In the genomic region with DNA sequence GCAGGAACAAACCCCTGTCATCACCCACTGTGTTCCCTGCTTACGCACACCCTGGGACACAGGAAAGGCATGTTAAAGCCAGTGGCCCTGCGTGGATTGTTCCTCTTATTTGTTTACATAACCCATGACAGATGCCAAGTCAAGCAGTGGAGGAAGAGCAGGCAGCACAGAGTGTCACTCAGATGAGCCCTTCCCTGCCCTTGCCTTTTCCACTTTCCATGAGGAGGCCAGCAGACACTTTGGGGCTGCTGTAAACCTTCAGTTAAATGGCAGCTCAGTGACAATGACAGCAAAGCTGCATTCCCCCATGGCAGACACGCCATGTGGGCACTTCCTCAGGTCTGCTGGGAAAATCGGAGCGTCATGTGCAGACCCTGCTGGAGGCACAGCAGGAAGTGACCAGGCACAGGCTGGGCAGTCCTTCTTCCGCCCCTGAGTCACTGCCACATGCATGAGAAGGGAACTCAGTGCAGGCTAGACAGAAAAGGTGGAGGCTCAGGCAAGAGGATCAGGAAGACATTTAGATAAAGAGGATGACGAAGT, we compare ENCODE assay signal across 9 cellular contexts.
DNase-seq lines count a peak whose midpoint lies in the region; ATAC-seq, FAIRE-seq and TF ChIP-seq lines count a peak whose summit lies in the region.
"Had no signal": no experiment of that assay in that cellular context is flagged by ENCODE, and none has a peak within 500 bp of the region (broad histone marks: within the 10 kb centered on the region; RNA-seq: fewer than 3 reads in every experiment).

No MANE protein-coding gene starts in this region.

- intact Hi-C loops in HCT116 (cut with micrococcal nuclease) = loop anchor here (1.0 kb wide), 1 partner anchor 217 kb away; a partner anchor contains a TSS

- H3K9me3 ChIP-seq in HCT116 (ENCODE audit: control insufficient read depth in 1 of 2, insufficient read depth in 1 of 2, low read depth in 1 of 2, low read length in 2 of 2) (no peaks in the 10 kb centered on the region), cardiac muscle cell (ENCODE audit: low read depth) (no peaks in the 10 kb centered on the region), skeletal muscle tissue (ENCODE audit: control insufficient read depth in 3 of 3, low read length in 3 of 3) (no peaks in the 10 kb centered on the region), small intestine (ENCODE audit: control insufficient read depth, low read depth) (no peaks in the 10 kb centered on the region)

- H4K20me1 ChIP-seq in HCT116 (ENCODE audit: insufficient read depth) = no peaks in the 10 kb centered on the region

- H3K27me3 ChIP-seq in HCT116 (ENCODE audit: insufficient read depth, low read length) = no peaks in the 10 kb centered on the region
- H3K27me3 ChIP-seq in cardiac muscle cell = no peaks in the 10 kb centered on the region
- no peaks in the 10 kb centered on the region for H3K27me3 ChIP-seq in skeletal muscle tissue (ENCODE audit: control insufficient read depth in 3 of 3, insufficient read depth in 3 of 3, low read length in 3 of 3)
- H3K27me3 ChIP-seq in small intestine (ENCODE audit: control insufficient read depth in 2 of 2, insufficient read depth in 2 of 2, low read length in 2 of 2) = no peaks in the 10 kb centered on the region

- H3K9ac ChIP-seq in HCT116 (ENCODE audit: low read length) (no peak overlapping the region), skeletal muscle tissue (ENCODE audit: low read depth in 1 of 3, low read length in 3 of 3) (no peak overlapping the region)

- DNase-seq in HCT116 (ENCODE audit: low read depth, low spot score) (peak; percentile 64), UCSD-AML1 (lab: John Stamatoyannopoulos, UW; ENCODE audit: unreplicated experiment) (peak; percentile 67), cardiac muscle cell (ENCODE audit: low read depth in 1 of 2, low spot score in 1 of 2) (peak; percentile 15 to 77), NCI-H1105 (lab: John Stamatoyannopoulos, UW) (no peak), small intestine (no peak), NAMALWA (ENCODE audit: low spot score) (no peak)
- DNase-seq: activated naive CD8-positive, alpha-beta T cell treated with anti-CD3 and anti-CD28 coated beads for 36 hours had no signal

- CTCF ChIA-PET in HCT116 (lab: Charles Lee) = interaction anchor here (0.6 kb wide), 1 partner anchor 216 kb away, joined by 3 read pairs; no protein-coding TSS in a partner anchor

- H3K27ac ChIP-seq in HCT116 (ENCODE audit: low read depth, low read length) (no peak overlapping the region; the same call in 1 of the 2 replicates), cardiac muscle cell (no peak overlapping the region), skeletal muscle tissue (ENCODE audit: low read depth, low read length) (peak overlapping the region; percentile 38), small intestine (ENCODE audit: low read depth in 1 of 2, low read length in 1 of 2) (no peak overlapping the region)

- TF ChIP-seq POLR2A in HCT116 (IDR thresholded peaks at IDR 0.05; ENCODE audit: borderline replicate concordance, extremely low read depth, insufficient read depth, insufficient read length) = no peak

- 66 to 78% (median 76%) methylated on average over 7 of the region's 7 CpGs for WGBS in small intestine, 3 donors

- H2AFZ ChIP-seq in HCT116 (ENCODE audit: low read depth, low read length, poor library complexity, severe bottlenecking) = peak overlapping the region; percentile 12

- no peak for TF ChIP-seq RAD21 in HCT116 (IDR thresholded peaks at IDR 0.05; ENCODE audit: low read depth)

- no peaks in the 10 kb centered on the region for H3K79me2 ChIP-seq in HCT116 (ENCODE audit: insufficient read depth, low read length)

- peak overlapping the region in 1 of 2 experiments; percentile 4; a peak in 2 of 4 replicates for H3K4me3 ChIP-seq in HCT116 (replicated peaks in 1 of 2; ENCODE audit: low read depth in 1 of 2, low read length in 2 of 2)
- no peak overlapping the region for H3K4me3 ChIP-seq in cardiac muscle cell
- H3K4me3 ChIP-seq in skeletal muscle tissue (ENCODE audit: low read length in 3 of 3) = no peak overlapping the region
- H3K4me3 ChIP-seq in small intestine (ENCODE audit: low read depth in 1 of 2, low read length in 2 of 2) = no peak overlapping the region

- no peaks in the 10 kb centered on the region for H3K9me2 ChIP-seq in HCT116 (ENCODE audit: insufficient read depth)

- H3K36me3 ChIP-seq in HCT116 (ENCODE audit: control insufficient read depth in 1 of 2, insufficient read depth in 2 of 2, low read length in 2 of 2) (no peaks in the 10 kb centered on the region), cardiac muscle cell (no peaks in the 10 kb centered on the region), skeletal muscle tissue (ENCODE audit: control insufficient read depth in 3 of 3, insufficient read depth in 3 of 3, low read length in 3 of 3) (no peaks in the 10 kb centered on the region), small intestine (ENCODE audit: control insufficient read depth in 2 of 2, insufficient read depth in 2 of 2, low read length in 2 of 2) (no peaks in the 10 kb centered on the region)

- peaks cover 4 to 27% of the 10 kb centered on the region in 2 experiments; a peak in 3 of 4 replicates for H3K4me1 ChIP-seq in HCT116 (ENCODE audit: control insufficient read depth in 1 of 2, insufficient read depth in 2 of 2, low read length in 2 of 2)
- no peaks in the 10 kb centered on the region for H3K4me1 ChIP-seq in cardiac muscle cell (ENCODE audit: low read depth)
- peaks cover 0 to 3% (median 0%) of the 10 kb centered on the region in 3 donors for H3K4me1 ChIP-seq in skeletal muscle tissue (ENCODE audit: control insufficient read depth in 3 of 3, insufficient read depth in 3 of 3, low read length in 3 of 3)
- peaks cover 0 to 4% of the 10 kb centered on the region in 2 donors for H3K4me1 ChIP-seq in small intestine (ENCODE audit: control insufficient read depth in 2 of 2, insufficient read depth in 1 of 2, low read depth in 1 of 2, low read length in 1 of 2)

- no peak for FAIRE-seq in small intestine (lab: Jason Lieb, UNC)

- TF ChIP-seq CTCF in HCT116 (IDR thresholded peaks at IDR 0.05 in 2 of 3, conservative IDR thresholded peaks at IDR 0.05 in 1 of 3; ENCODE audit: borderline replicate concordance in 1 of 3, insufficient read depth in 1 of 3, low read depth in 2 of 3, low read length in 2 of 3) (no peak), cardiac muscle cell (IDR thresholded peaks at IDR 0.05; ENCODE audit: low read depth, low read length) (no peak)

- POLR2A ChIA-PET in HCT116 (lab: Charles Lee) = interaction anchor here (0.7 kb wide), 2 partner anchors 11 to 35 kb away, joined by 3 to 6 read pairs; no protein-coding TSS in a partner anchor

- BruUV-seq in HCT116 (replicated peaks; lab: Mats Ljungman, UMichigan) = TSS peak; percentile 88

- ATAC-seq in HCT116 (peak; percentile 89), GM18858 (IDR thresholded peaks at IDR 0.05; ENCODE audit: unreplicated experiment) (no peak)

- H3K4me2 ChIP-seq in HCT116 (ENCODE audit: low read length) = peak overlapping the region; percentile 60

- RAD21 ChIA-PET in HCT116 (lab: Charles Lee; ENCODE audit: low non-redundant PET in 1 of 2, low total read pairs in 2 of 2, uncharacterized antibody in 2 of 2, unreplicated experiment in 2 of 2) = no interaction called here

TF ChIP-seq in HCT116, 20 proteins besides CTCF, POLR2A, EP300 and RAD21 (continues in another document):
- TF ChIP-seq EZH2 (IDR thresholded peaks at IDR 0.05) (no peak), JUND (IDR thresholded peaks at IDR 0.05) (peak; percentile 54; the same call in 1 of the 2 replicates), ZFX (IDR thresholded peaks at IDR 0.05) (no peak), ELF1 (IDR thresholded peaks at IDR 0.05; ENCODE audit: borderline replicate concordance, low read depth) (peak; percentile 59), TCF7L2 (IDR thresholded peaks at IDR 0.05; ENCODE audit: borderline replicate concordance, extremely low read depth, insufficient read depth, insufficient read length) (no peak), ZNF274 (IDR thresholded peaks at IDR 0.05; ENCODE audit: low read depth, low read length) (no peak), CEBPB (IDR thresholded peaks at IDR 0.05; ENCODE audit: low read depth) (no peak), SP1 (IDR thresholded peaks at IDR 0.05; ENCODE audit: low read depth) (peak; percentile 92), EGR1 (IDR thresholded peaks at IDR 0.05; ENCODE audit: low read depth) (no peak), YY1 (IDR thresholded peaks at IDR 0.05; ENCODE audit: extremely low read depth, insufficient replicate concordance, low read depth, low read length) (no peak), EZH2phosphoT487 (IDR thresholded peaks at IDR 0.05; ENCODE audit: borderline replicate concordance) (no peak), SIN3A (IDR thresholded peaks at IDR 0.05; ENCODE audit: low read depth) (peak; percentile 59; the same call in 1 of the 2 replicates)
- TF ChIP-seq, protein P1, sequence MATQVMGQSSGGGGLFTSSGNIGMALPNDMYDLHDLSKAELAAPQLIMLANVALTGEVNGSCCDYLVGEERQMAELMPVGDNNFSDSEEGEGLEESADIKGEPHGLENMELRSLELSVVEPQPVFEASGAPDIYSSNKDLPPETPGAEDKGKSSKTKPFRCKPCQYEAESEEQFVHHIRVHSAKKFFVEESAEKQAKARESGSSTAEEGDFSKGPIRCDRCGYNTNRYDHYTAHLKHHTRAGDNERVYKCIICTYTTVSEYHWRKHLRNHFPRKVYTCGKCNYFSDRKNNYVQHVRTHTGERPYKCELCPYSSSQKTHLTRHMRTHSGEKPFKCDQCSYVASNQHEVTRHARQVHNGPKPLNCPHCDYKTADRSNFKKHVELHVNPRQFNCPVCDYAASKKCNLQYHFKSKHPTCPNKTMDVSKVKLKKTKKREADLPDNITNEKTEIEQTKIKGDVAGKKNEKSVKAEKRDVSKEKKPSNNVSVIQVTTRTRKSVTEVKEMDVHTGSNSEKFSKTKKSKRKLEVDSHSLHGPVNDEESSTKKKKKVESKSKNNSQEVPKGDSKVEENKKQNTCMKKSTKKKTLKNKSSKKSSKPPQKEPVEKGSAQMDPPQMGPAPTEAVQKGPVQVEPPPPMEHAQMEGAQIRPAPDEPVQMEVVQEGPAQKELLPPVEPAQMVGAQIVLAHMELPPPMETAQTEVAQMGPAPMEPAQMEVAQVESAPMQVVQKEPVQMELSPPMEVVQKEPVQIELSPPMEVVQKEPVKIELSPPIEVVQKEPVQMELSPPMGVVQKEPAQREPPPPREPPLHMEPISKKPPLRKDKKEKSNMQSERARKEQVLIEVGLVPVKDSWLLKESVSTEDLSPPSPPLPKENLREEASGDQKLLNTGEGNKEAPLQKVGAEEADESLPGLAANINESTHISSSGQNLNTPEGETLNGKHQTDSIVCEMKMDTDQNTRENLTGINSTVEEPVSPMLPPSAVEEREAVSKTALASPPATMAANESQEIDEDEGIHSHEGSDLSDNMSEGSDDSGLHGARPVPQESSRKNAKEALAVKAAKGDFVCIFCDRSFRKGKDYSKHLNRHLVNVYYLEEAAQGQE (IDR thresholded peaks at IDR 0.05; ENCODE audit: low read depth) = no peak
- TF ChIP-seq, protein P2, sequence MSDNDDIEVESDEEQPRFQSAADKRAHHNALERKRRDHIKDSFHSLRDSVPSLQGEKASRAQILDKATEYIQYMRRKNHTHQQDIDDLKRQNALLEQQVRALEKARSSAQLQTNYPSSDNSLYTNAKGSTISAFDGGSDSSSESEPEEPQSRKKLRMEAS (IDR thresholded peaks at IDR 0.05) = peak; percentile 94

Comparison
In these comparisons a context has a peak if more than half of its experiments do, and no peak if none do; other contexts are left out.
1. DNase-seq: peak in HCT116 (single experiment), UCSD-AML1 (single experiment) and cardiac muscle cell (2 of 2); none in NCI-H1105 (single experiment), small intestine (single experiment) and NAMALWA (single experiment).